In genomic region chr9:133943781-133944745, GRCh38 we compare ENCODE assay signal across 15 cellular contexts. TPM values are rescaled to one million over a fixed set of nuclear protein-coding genes. Genes with fewer than 3 reads are reported as not detected.
A peak's percentile ranks its signal among the peaks of the same experiment; 100 is the strongest.
DNase-seq lines count a peak whose midpoint lies in the region; ATAC-seq and TF ChIP-seq lines count a peak whose summit lies in the region.
"Had no signal": no experiment of that assay in that cellular context is flagged by ENCODE, and none has a peak within 500 bp of the region (broad histone marks: within the 10 kb centered on the region; RNA-seq: fewer than 3 reads in every experiment).

No MANE protein-coding gene starts in this region.

- H3K9me3 Mint-ChIP-seq in GM23338: no peaks in the 10 kb centered on the region
- H3K9me3 Mint-ChIP-seq: activated CD8-positive, alpha-beta T cell treated with anti-CD3 and anti-CD28 coated beads for 36 hours; activated naive CD4-positive, alpha-beta T cell treated with anti-CD3 and anti-CD28 coated beads, Interleukin-2, amount 50 U/mL, for 24 hours; T-helper 1 cell treated with Interleukin-12 subunit alpha and Interleukin-12 subunit beta and Interleukin-4 antibody, amounts not matched to agents 30 μg/mL and 1 μg/mL, for 36 hours had no signal

- peaks cover 80% of the 10 kb centered on the region for H3K79me2 ChIP-seq in GM23338 (replicated peaks; ENCODE audit: insufficient read depth)

- ATAC-seq in GM23338: no peak
- peak; percentile 37 for ATAC-seq in SK-N-SH treated with all-trans-retinoic acid at 6 μM for 48 hours
- ATAC-seq in HG02798 (IDR thresholded peaks at IDR 0.05; ENCODE audit: poor library complexity, unreplicated experiment): no peak
- ATAC-seq: activated CD8-positive, alpha-beta T cell treated with anti-CD3 and anti-CD28 coated beads for 36 hours had no signal

- no peaks in the 10 kb centered on the region for H3K36me3 ChIP-seq in GM23338 (ENCODE audit: insufficient read depth)
- H3K36me3 ChIP-seq: ovary had no signal

- H3K4me2 ChIP-seq in GM23338: no peak overlapping the region

- H3K27me3 Mint-ChIP-seq in GM23338 (ENCODE audit: insufficient read depth, low read depth, poor library complexity): peaks cover 9% of the 10 kb centered on the region
- H3K27me3 Mint-ChIP-seq: activated CD8-positive, alpha-beta T cell treated with anti-CD3 and anti-CD28 coated beads for 36 hours; activated naive CD4-positive, alpha-beta T cell treated with anti-CD3 and anti-CD28 coated beads, Interleukin-2, amount 50 U/mL, for 24 hours had no signal

- no peaks in the 10 kb centered on the region for H3F3A ChIP-seq in GM23338 (replicated peaks; ENCODE audit: low read depth)

- no peak overlapping the region for H3K27ac Mint-ChIP-seq in GM23338
- H3K27ac Mint-ChIP-seq: activated CD8-positive, alpha-beta T cell treated with anti-CD3 and anti-CD28 coated beads for 36 hours; activated naive CD4-positive, alpha-beta T cell treated with anti-CD3 and anti-CD28 coated beads, Interleukin-2, amount 50 U/mL, for 24 hours; T-helper 1 cell treated with Interleukin-12 subunit alpha and Interleukin-12 subunit beta and Interleukin-4 antibody, amounts not matched to agents 30 μg/mL and 1 μg/mL, for 36 hours had no signal

- no peak for DNase-seq in GM23338 (ENCODE audit: low spot score)
- DNase-seq in glomerular visceral epithelial cell (ENCODE audit: extremely low spot score): peak; percentile 45
- peak; percentile 68 for DNase-seq in posterior vena cava (ENCODE audit: low spot score)
- DNase-seq in SHP77 treated with DMSO at 0.1 percent for 48 hours (lab: John Stamatoyannopoulos, UW): no peak
- DNase-seq in cerebellar nuclear complex (lab: John Stamatoyannopoulos, UW): no peak
- DNase-seq in HEK293T (ENCODE audit: extremely low spot score): no peak
- DNase-seq: activated CD8-positive, alpha-beta T cell treated with anti-CD3 and anti-CD28 coated beads for 36 hours; NCI-H1092; stimulated activated CD4-positive, alpha-beta T cell treated with anti-CD3 and anti-CD28 coated beads, Interleukin-4, amount 100 ng/mL, for 4 hours had no signal

- no peaks in the 10 kb centered on the region for H3K4me1 ChIP-seq in GM23338 (ENCODE audit: insufficient read depth)

- CTCF ChIA-PET in HEK293T (lab: Yijun Ruan, JAX): no interaction called here

- no peaks in the 10 kb centered on the region for H3K36me3 Mint-ChIP-seq in GM23338 (ENCODE audit: low read depth)
- H3K36me3 Mint-ChIP-seq: activated naive CD4-positive, alpha-beta T cell treated with anti-CD3 and anti-CD28 coated beads, Interleukin-2, amount 50 U/mL, for 24 hours had no signal

- 0 out of 2 replicates have a peak overlapping the region, but pooled peaks have one; percentile 66 for H3K27ac ChIP-seq in GM23338 (ENCODE audit: low read depth)
- H3K27ac ChIP-seq: ovary had no signal

- peaks cover 19% of the 10 kb centered on the region for H3K4me1 Mint-ChIP-seq in GM23338
- H3K4me1 Mint-ChIP-seq: activated naive CD4-positive, alpha-beta T cell treated with anti-CD3 and anti-CD28 coated beads, Interleukin-2, amount 50 U/mL, for 24 hours had no signal

- no peaks in the 10 kb centered on the region for H3K27me3 ChIP-seq in GM23338 (ENCODE audit: insufficient read depth)
- H3K27me3 ChIP-seq: ovary had no signal

- H2AFZ ChIP-seq in GM23338: no peak overlapping the region

- H3K9me2 ChIP-seq in GM23338 (ENCODE audit: insufficient read depth): no peaks in the 10 kb centered on the region

- intact Hi-C loops in posterior vena cava (cut with DNase I): loop anchor here in 1 of 2 donors (10.0 kb wide), 1 partner anchor 79 kb away; no protein-coding TSS in a partner anchor

- POLR2A ChIA-PET in HEK293T (lab: Yijun Ruan, JAX): no interaction called here

- no peak overlapping the region for H3K4me3 Mint-ChIP-seq in GM23338
- H3K4me3 Mint-ChIP-seq: activated CD8-positive, alpha-beta T cell treated with anti-CD3 and anti-CD28 coated beads for 36 hours; activated naive CD4-positive, alpha-beta T cell treated with anti-CD3 and anti-CD28 coated beads, Interleukin-2, amount 50 U/mL, for 24 hours; T-helper 1 cell treated with Interleukin-12 subunit alpha and Interleukin-12 subunit beta and Interleukin-4 antibody, amounts not matched to agents 30 μg/mL and 1 μg/mL, for 36 hours had no signal

- H3K4me3 ChIP-seq in GM23338: no peak overlapping the region
- H3K4me3 ChIP-seq: lung, ovary had no signal

- no peak for TF ChIP-seq CTCF in GM23338 (conservative IDR thresholded peaks at IDR 0.05; ENCODE audit: low read depth in 2 of 2)

- no peaks in the 10 kb centered on the region; the same call in 1 of the 2 replicates for H4K20me1 ChIP-seq in GM23338 (replicated peaks; ENCODE audit: insufficient read depth)

TF ChIP-seq in GM23338, 12 proteins besides CTCF, POLR2A, EP300 and RAD21 (continues in another document):
- TF ChIP-seq CREB1 (CRISPR knock-in tag; IDR thresholded peaks at IDR 0.05; ENCODE audit: low read depth) (no peak), POLR2AphosphoS5 (IDR thresholded peaks at IDR 0.05; ENCODE audit: low read depth) (no peak), EZH2phosphoT487 (IDR thresholded peaks at IDR 0.05; ENCODE audit: unreplicated experiment) (no peak)

TF ChIP-seq in SK-N-SH treated with all-trans-retinoic acid at 6 μM for 48 hours, 23 proteins besides CTCF, POLR2A, EP300 and RAD21 (continues in another document):
- no peak for TF ChIP-seq RARB (CRISPR knock-in tag; IDR thresholded peaks at IDR 0.05)
- no peak for TF ChIP-seq POU6F1 (CRISPR knock-in tag; IDR thresholded peaks at IDR 0.05; ENCODE audit: borderline replicate concordance, low read depth)
- TF ChIP-seq BACH2 (CRISPR knock-in tag; IDR thresholded peaks at IDR 0.05; ENCODE audit: borderline replicate concordance): no peak
- 0 out of 2 replicates have a peak, but pooled peaks have one; percentile 23 for TF ChIP-seq ZNF70 (CRISPR knock-in tag; IDR thresholded peaks at IDR 0.05)
- TF ChIP-seq TOX (CRISPR knock-in tag; IDR thresholded peaks at IDR 0.05; ENCODE audit: borderline replicate concordance): no peak
- TF ChIP-seq CSDC2 (CRISPR knock-in tag; IDR thresholded peaks at IDR 0.05): no peak
- TF ChIP-seq ESRRG (CRISPR knock-in tag; IDR thresholded peaks at IDR 0.05): no peak
- no peak for TF ChIP-seq ZFP30 (CRISPR knock-in tag; IDR thresholded peaks at IDR 0.05)

TF ChIP-seq in HEK293T, 16 proteins besides CTCF, POLR2A, EP300 and RAD21:
- TF ChIP-seq TARDBP (IDR thresholded peaks at IDR 0.05) (no peak), FOXK2 (IDR thresholded peaks at IDR 0.05) (no peak), SP1 (IDR thresholded peaks at IDR 0.05) (no peak), FOXM1 (IDR thresholded peaks at IDR 0.05; ENCODE audit: borderline replicate concordance) (no peak), BHLHE40 (IDR thresholded peaks at IDR 0.05; ENCODE audit: borderline replicate concordance) (no peak), SUZ12 (IDR thresholded peaks at IDR 0.05) (no peak), ARNT (IDR thresholded peaks at IDR 0.05) (no peak), CTBP1 (IDR thresholded peaks at IDR 0.05; ENCODE audit: borderline replicate concordance) (no peak), HDGF (IDR thresholded peaks at IDR 0.05; ENCODE audit: borderline replicate concordance) (no peak), ELF4 (IDR thresholded peaks at IDR 0.05) (no peak), LEF1 (IDR thresholded peaks at IDR 0.05; ENCODE audit: borderline replicate concordance) (no peak), FOXA1 (IDR thresholded peaks at IDR 0.05) (no peak), L3MBTL2 (conservative IDR thresholded peaks at IDR 0.05) (no peak), ZNF384 (IDR thresholded peaks at IDR 0.05) (no peak), PKNOX1 (IDR thresholded peaks at IDR 0.05) (no peak), NFRKB (IDR thresholded peaks at IDR 0.05) (no peak)
TF ChIP-seq in HEK293T: peak in this region for 0.

RNA-seq across cellular contexts. Expression of gene VAV2, which starts 48.1 kb away (rescaled TPM):
- total RNA-seq in GM23338 (2014; rRNA removed; shearing (Covaris generic)): 24.3 and 28.9 TPM in 2 replicates
- polyA plus RNA-seq in GM23338 (2016; fragmentation: Nextera tagmentation; extraction: Ambion mirVana): 7.2 and 8.1 TPM in 2 replicates
- 10 to 100 TPM; 12.9 to 17.9 TPM for total RNA-seq in posterior vena cava

Comparison
In these comparisons a context has a peak if more than half of its experiments do, and no peak if none do; other contexts are left out.
1. DNase-seq: peak in glomerular visceral epithelial cell (single experiment) and posterior vena cava (single experiment); none in GM23338 (single experiment), SHP77 treated with DMSO at 0.1 percent for 48 hours (single experiment), cerebellar nuclear complex (0 of 2) and HEK293T (single experiment).